8 cellular contexts compared by ENCODE assay signal in the genomic region with DNA sequence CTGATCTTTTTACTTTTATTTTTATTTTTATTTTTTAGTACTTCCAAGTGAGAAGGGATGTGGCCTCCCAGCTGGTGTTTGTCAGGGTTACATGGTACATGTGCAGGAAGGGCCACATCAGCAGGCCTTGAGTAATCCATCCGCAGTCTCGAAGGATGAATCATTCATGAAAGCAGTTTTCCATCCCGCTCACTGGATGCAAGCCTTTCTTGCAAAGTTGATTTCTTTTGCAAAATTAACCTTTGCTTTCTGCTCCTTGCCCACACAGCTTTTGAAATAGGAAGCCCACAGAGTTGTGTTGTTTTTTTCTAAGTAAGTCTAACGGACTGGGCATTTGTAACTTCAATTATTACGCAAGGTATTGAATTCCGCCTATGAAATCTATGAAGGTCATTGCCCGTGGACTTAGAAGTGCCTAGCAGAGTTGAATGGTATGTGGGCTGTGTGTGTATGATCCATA.
DNase-seq lines count a peak whose midpoint lies in the region; ATAC-seq and TF ChIP-seq lines count a peak whose summit lies in the region.

No MANE protein-coding gene starts in this region.

- peaks cover 38 to 41% of the 10 kb centered on the region in 2 experiments for H3K4me1 ChIP-seq in neutrophil (ENCODE audit: control insufficient read depth in 1 of 2, insufficient read depth in 1 of 2, low read depth in 1 of 2, low read length in 1 of 2)
- H3K4me1 ChIP-seq in thyroid gland, result no peaks in the 10 kb centered on the region

- DNase-seq in COLO829 (ENCODE audit: low spot score) (peak; percentile 45), NCI-H460 (ENCODE audit: extremely low read depth, low read depth) (peak; percentile 72), epidermal melanocyte (ENCODE audit: insufficient read length, low spot score) (peak; percentile 58), NCI-H748 treated with DMSO at 0.1 percent for 48 hours (lab: John Stamatoyannopoulos, UW) (no peak), thyroid gland (no peak)

- H3K27ac ChIP-seq in neutrophil, result peak overlapping the region; percentile 67
- H3K27ac ChIP-seq in thyroid gland, result no peak overlapping the region

- ATAC-seq in GM18858 (IDR thresholded peaks at IDR 0.05; ENCODE audit: unreplicated experiment), result no peak
- ATAC-seq in HG03439 (IDR thresholded peaks at IDR 0.05; ENCODE audit: unreplicated experiment), result no peak

- H3K9me3 ChIP-seq in neutrophil (peaks cover 8% of the 10 kb centered on the region), thyroid gland (no peaks in the 10 kb centered on the region)

- no peak for TF ChIP-seq POLR2A in thyroid gland (IDR thresholded peaks at IDR 0.05)

- no peaks in the 10 kb centered on the region for H3K36me3 ChIP-seq in neutrophil
- H3K36me3 ChIP-seq in thyroid gland, result no peaks in the 10 kb centered on the region

- no peak for TF ChIP-seq CTCF in neutrophil (IDR thresholded peaks at IDR 0.05)
- TF ChIP-seq CTCF in thyroid gland (IDR thresholded peaks at IDR 0.05), result no peak

- intact Hi-C loops in thyroid gland (cut with DNase I), result no loop called here

- H3K27me3 ChIP-seq in neutrophil (no peaks in the 10 kb centered on the region), thyroid gland (no peaks in the 10 kb centered on the region)

- peak overlapping the region; percentile 23 to 30 for H3K4me3 ChIP-seq in neutrophil (ENCODE audit: low read depth in 1 of 2, low read length in 1 of 2)
- H3K4me3 ChIP-seq in thyroid gland (replicated peaks in 1 of 3), result no peak overlapping the region

- WGBS in thyroid gland, 2 donors, result 87 to 91% methylated on average over 7 of the region's 7 CpGs

Comparison
In these comparisons a context has a peak if more than half of its experiments do, and no peak if none do; other contexts are left out.
1. DNase-seq: peak in COLO829 (single experiment), NCI-H460 (single experiment) and epidermal melanocyte (single experiment); none in NCI-H748 treated with DMSO at 0.1 percent for 48 hours (single experiment) and thyroid gland (0 of 2).
2. H3K4me3 ChIP-seq: peak in neutrophil (2 of 2); none in thyroid gland (0 of 3).